15 cellular contexts compared by ENCODE assay signal in the genomic region with DNA sequence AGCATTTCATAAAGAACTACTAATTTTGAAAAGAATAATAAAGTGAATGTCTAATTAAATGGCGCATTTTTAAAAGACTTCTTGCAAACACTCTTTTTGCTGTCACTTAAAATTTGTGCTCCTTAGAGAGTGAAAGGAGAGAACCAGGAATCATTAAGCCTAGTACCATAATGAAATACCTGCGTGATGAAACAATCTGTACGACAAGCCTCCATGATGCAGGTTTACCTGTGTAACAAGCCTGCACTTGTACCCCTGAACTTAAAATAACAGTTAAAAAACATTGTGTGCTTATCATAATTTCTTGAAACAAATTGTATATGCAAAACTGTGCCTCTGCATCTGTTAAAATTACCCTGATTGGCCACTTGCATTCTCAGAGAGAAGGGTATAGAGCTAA.
DNase-seq lines count a peak whose midpoint lies in the region; ATAC-seq and TF ChIP-seq lines count a peak whose summit lies in the region.
"Had no signal": no experiment of that assay in that cellular context is flagged by ENCODE, and none has a peak within 500 bp of the region (broad histone marks: within the 10 kb centered on the region; RNA-seq: fewer than 3 reads in every experiment).

No MANE protein-coding gene starts in this region.

- DNase-seq in NCI-H1105 treated with DMSO at 0.1 percent for 48 hours (lab: John Stamatoyannopoulos, UW) = peak; percentile 32
- DNase-seq in NCI-H1105 (lab: John Stamatoyannopoulos, UW) = no peak
- peak; percentile 6 for DNase-seq in MCF 10A (ENCODE audit: unreplicated experiment)
- DNase-seq in breast epithelium (ENCODE audit: low spot score in 2 of 2) = no peak
- DNase-seq in epithelial cell of prostate (ENCODE audit: low read depth, low spot score) = peak; percentile 36
- DNase-seq in foreskin fibroblast = no peak
- DNase-seq: AML-193; Caco-2; CD4-positive, alpha-beta T cell; GM23248 had no signal

- H3K27ac ChIP-seq in breast epithelium = no peak overlapping the region
- H3K27ac ChIP-seq in epithelial cell of prostate = no peak overlapping the region
- H3K27ac ChIP-seq: 22Rv1, A549, C4-2B, GM23248 had no signal

- H3K27me3 Mint-ChIP-seq in MCF 10A (ENCODE audit: insufficient read depth, unreplicated experiment) = no peaks in the 10 kb centered on the region
- H3K27me3 Mint-ChIP-seq: CD4-positive, alpha-beta T cell had no signal

- H3K4me1 ChIP-seq in breast epithelium = no peaks in the 10 kb centered on the region
- H3K4me1 ChIP-seq: A549, Caco-2 had no signal

- no peak overlapping the region for H3K4me3 Mint-ChIP-seq in MCF 10A (ENCODE audit: unreplicated experiment)
- H3K4me3 Mint-ChIP-seq: CD4-positive, alpha-beta T cell had no signal

- no peaks in the 10 kb centered on the region for H3K36me3 Mint-ChIP-seq in MCF 10A (ENCODE audit: insufficient read depth, unreplicated experiment)

- no TSS peak for BruUV-seq in MCF 10A (replicated peaks; lab: Mats Ljungman, UMichigan)

- H3K36me3 ChIP-seq in breast epithelium = no peaks in the 10 kb centered on the region
- H3K36me3 ChIP-seq: HAP-1 had no signal

- no peaks in the 10 kb centered on the region for H3K27me3 ChIP-seq in breast epithelium

- peaks cover 5% of the 10 kb centered on the region for H3K4me1 Mint-ChIP-seq in MCF 10A (ENCODE audit: insufficient read depth, unreplicated experiment)

- intact Hi-C loops in MCF 10A (cut with micrococcal nuclease) = no loop called here
- intact Hi-C loops in breast epithelium (cut with DNase I; ENCODE audit: low total_unique reads) = no loop called here

- H3K27ac Mint-ChIP-seq in MCF 10A (ENCODE audit: low read depth, unreplicated experiment) = no peak overlapping the region
- H3K27ac Mint-ChIP-seq: CD4-positive, alpha-beta T cell had no signal

- POLR2A ChIA-PET in MCF 10A (lab: Yijun Ruan, JAX) = no interaction called here

- no peaks in the 10 kb centered on the region for H3K9me3 Mint-ChIP-seq in MCF 10A (ENCODE audit: unreplicated experiment)

- H3K4me3 ChIP-seq in breast epithelium (no peak overlapping the region), foreskin fibroblast (ENCODE audit: low read depth in 1 of 2, low read length in 2 of 2) (no peak overlapping the region)
- H3K4me3 ChIP-seq: A549, GM23248, HAP-1 had no signal

- no peak for ATAC-seq in HG03457 (IDR thresholded peaks at IDR 0.05; ENCODE audit: unreplicated experiment)
- ATAC-seq: A549 had no signal

- TF ChIP-seq CTCF in MCF 10A (IDR thresholded peaks at IDR 0.05; ENCODE audit: unreplicated experiment) (no peak), breast epithelium (IDR thresholded peaks at IDR 0.05) (no peak), foreskin fibroblast (IDR thresholded peaks at IDR 0.05; ENCODE audit: low read depth, low read length) (no peak)

- CTCF ChIA-PET in MCF 10A (lab: Yijun Ruan, JAX) = no interaction called here

- TF ChIP-seq POLR2A in breast epithelium (IDR thresholded peaks at IDR 0.05) = no peak

- H3K9me3 ChIP-seq in breast epithelium = no peaks in the 10 kb centered on the region
- H3K9me3 ChIP-seq: A549, Caco-2, HAP-1 had no signal

Comparison
In these comparisons a context has a peak if more than half of its experiments do, and no peak if none do; other contexts are left out.
1. DNase-seq: peak in NCI-H1105 treated with DMSO at 0.1 percent for 48 hours (single experiment), MCF 10A (single experiment) and epithelial cell of prostate (single experiment); none in NCI-H1105 (single experiment), breast epithelium (0 of 2) and foreskin fibroblast (0 of 2).